In the genomic region with DNA sequence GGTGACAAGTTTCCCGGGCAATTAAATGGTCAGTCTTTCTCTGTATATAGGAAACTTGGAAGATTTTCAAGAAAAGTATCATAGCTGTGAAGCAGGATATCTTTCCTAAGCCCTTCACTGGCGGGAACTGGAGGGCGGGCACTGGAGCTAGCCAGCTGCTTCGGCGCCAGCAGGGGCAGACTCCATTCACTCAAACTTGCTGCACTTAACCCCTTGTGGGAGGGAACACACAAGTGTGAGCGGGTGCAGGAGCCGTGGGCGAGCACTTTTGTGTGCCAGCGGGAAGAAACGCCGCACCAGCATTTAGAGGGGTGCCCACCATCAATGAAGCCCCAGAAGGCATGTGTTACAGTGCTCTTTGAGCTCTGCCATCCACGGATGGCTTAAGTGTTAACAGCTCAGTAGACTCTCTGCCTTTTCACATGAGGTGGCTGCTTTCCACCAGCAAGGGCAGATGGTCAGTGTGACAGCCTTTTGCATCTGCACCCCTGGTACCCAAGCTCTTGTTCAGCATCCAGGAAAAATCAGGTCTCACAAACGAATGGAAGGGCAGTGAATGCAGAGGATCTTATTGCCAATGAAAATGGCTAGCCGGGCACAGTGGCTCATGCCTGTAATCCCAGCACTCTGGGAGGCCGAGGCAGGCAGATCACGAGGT, we compare ENCODE assay signal across 10 cellular contexts.
DNase-seq lines count a peak whose midpoint lies in the region; ATAC-seq and TF ChIP-seq lines count a peak whose summit lies in the region.
"Had no signal": no experiment of that assay in that cellular context is flagged by ENCODE, and none has a peak within 500 bp of the region (broad histone marks: within the 10 kb centered on the region; RNA-seq: fewer than 3 reads in every experiment).

No MANE protein-coding gene starts in this region.

- H3K27me3 ChIP-seq in stomach smooth muscle (ENCODE audit: control insufficient read depth in 1 of 2, insufficient read depth in 2 of 2, low read length in 2 of 2), result peaks cover 0 to 12% of the 10 kb centered on the region in 2 donors
- H3K27me3 ChIP-seq: pancreas had no signal

- no peak for TF ChIP-seq CTCF in MCF 10A (IDR thresholded peaks at IDR 0.05; ENCODE audit: unreplicated experiment)

- H3K4me3 Mint-ChIP-seq in effector memory CD8-positive, alpha-beta T cell, result no peak overlapping the region
- H3K4me3 Mint-ChIP-seq in MCF 10A (ENCODE audit: unreplicated experiment), result no peak overlapping the region
- H3K4me3 Mint-ChIP-seq: activated B cell treated with CpG ODN at 0.5 μM for 24 hours had no signal

- peaks cover 0 to 2% of the 10 kb centered on the region in 2 donors for H3K9me3 Mint-ChIP-seq in effector memory CD8-positive, alpha-beta T cell
- H3K9me3 Mint-ChIP-seq in MCF 10A (ENCODE audit: unreplicated experiment), result no peaks in the 10 kb centered on the region
- H3K9me3 Mint-ChIP-seq: activated B cell treated with CpG ODN at 0.5 μM for 24 hours had no signal

- ATAC-seq in left ventricle myocardium superior (peak; percentile 75), HG02884 (IDR thresholded peaks at IDR 0.05; ENCODE audit: unreplicated experiment) (no peak)
- ATAC-seq in effector memory CD8-positive, alpha-beta T cell (replicated peaks), result no peak

- no TSS peak for BruUV-seq in MCF 10A (replicated peaks; lab: Mats Ljungman, UMichigan)

- H3K36me3 Mint-ChIP-seq in effector memory CD8-positive, alpha-beta T cell (ENCODE audit: insufficient read depth), result no peaks in the 10 kb centered on the region
- no peaks in the 10 kb centered on the region for H3K36me3 Mint-ChIP-seq in MCF 10A (ENCODE audit: insufficient read depth, unreplicated experiment)

- intact Hi-C loops in left ventricle myocardium superior (cut with micrococcal nuclease) (no loop called here), MCF 10A (cut with micrococcal nuclease) (no loop called here)

- no peak overlapping the region for H3K27ac Mint-ChIP-seq in effector memory CD8-positive, alpha-beta T cell
- no peak overlapping the region for H3K27ac Mint-ChIP-seq in MCF 10A (ENCODE audit: low read depth, unreplicated experiment)
- H3K27ac Mint-ChIP-seq: activated B cell treated with CpG ODN at 0.5 μM for 24 hours had no signal

- peaks cover 6% of the 10 kb centered on the region for H3K4me1 ChIP-seq in stomach smooth muscle (ENCODE audit: control insufficient read depth, insufficient read depth, low read length)
- H3K4me1 ChIP-seq: pancreas had no signal

- peaks cover 0 to 9% of the 10 kb centered on the region in 2 donors for H3K9me3 ChIP-seq in stomach smooth muscle (ENCODE audit: control insufficient read depth in 2 of 2, low read length in 2 of 2)
- H3K9me3 ChIP-seq: pancreas had no signal

- H3K9ac ChIP-seq in stomach smooth muscle (ENCODE audit: low read length in 2 of 2), result no peak overlapping the region

- peaks cover 8 to 33% of the 10 kb centered on the region in 2 donors for H3K27me3 Mint-ChIP-seq in effector memory CD8-positive, alpha-beta T cell
- no peaks in the 10 kb centered on the region for H3K27me3 Mint-ChIP-seq in MCF 10A (ENCODE audit: insufficient read depth, unreplicated experiment)

- H3K27ac ChIP-seq in stomach smooth muscle (ENCODE audit: low read length), result no peak overlapping the region
- H3K27ac ChIP-seq: pancreas had no signal

- CTCF ChIA-PET in MCF 10A (lab: Yijun Ruan, JAX), result interaction anchor here (0.7 kb wide), 1 partner anchor 20 kb away, joined by 3 read pairs; no protein-coding TSS in a partner anchor

- H3K36me3 ChIP-seq in stomach smooth muscle (ENCODE audit: control insufficient read depth in 2 of 2, insufficient read depth in 2 of 2, low read length in 2 of 2), result no peaks in the 10 kb centered on the region
- H3K36me3 ChIP-seq: pancreas had no signal

- H3K4me1 Mint-ChIP-seq in effector memory CD8-positive, alpha-beta T cell (ENCODE audit: low read depth in 2 of 2), result no peaks in the 10 kb centered on the region
- peaks cover 2% of the 10 kb centered on the region for H3K4me1 Mint-ChIP-seq in MCF 10A (ENCODE audit: insufficient read depth, unreplicated experiment)
- H3K4me1 Mint-ChIP-seq: activated B cell treated with CpG ODN at 0.5 μM for 24 hours had no signal

- POLR2A ChIA-PET in MCF 10A (lab: Yijun Ruan, JAX), result no interaction called here

- H3K4me3 ChIP-seq in stomach smooth muscle (ENCODE audit: low read length in 2 of 2), result peak overlapping the region; percentile 23 to 64
- H3K4me3 ChIP-seq: pancreas had no signal

- DNase-seq in LHCN-M2 (ENCODE audit: low read depth), result peak; percentile 70
- DNase-seq in anterior cingulate cortex (lab: John Stamatoyannopoulos, UW), result peak in 35 of 58 donors; percentile 7 to 64 (median 27)
- peak; percentile 65 for DNase-seq in left ventricle myocardium superior
- DNase-seq in effector memory CD8-positive, alpha-beta T cell, result no peak
- no peak for DNase-seq in MCF 10A (ENCODE audit: unreplicated experiment)
- DNase-seq: activated B cell treated with CpG ODN at 0.5 μM for 24 hours; activated naive CD4-positive, alpha-beta T cell treated with anti-CD3 and anti-CD28 coated beads, Interleukin-2, amount 50 U/mL, for 16 hours; pancreas had no signal

Comparison
In these comparisons a context has a peak if more than half of its experiments do, and no peak if none do; other contexts are left out.
1. DNase-seq: peak in LHCN-M2 (single experiment), anterior cingulate cortex (35 of 58) and left ventricle myocardium superior (single experiment); none in effector memory CD8-positive, alpha-beta T cell (0 of 3) and MCF 10A (single experiment).